In genomic region chr16:48244863-48245195, GRCh38 we compare ENCODE assay signal across 9 cellular contexts. TPM values are rescaled to one million over a fixed set of nuclear protein-coding genes. Genes with fewer than 3 reads are reported as not detected.
A peak's percentile ranks its signal among the peaks of the same experiment; 100 is the strongest.
DNase-seq lines count a peak whose midpoint lies in the region; ATAC-seq and TF ChIP-seq lines count a peak whose summit lies in the region.
"Had no signal": no experiment of that assay in that cellular context is flagged by ENCODE, and none has a peak within 500 bp of the region (broad histone marks: within the 10 kb centered on the region; RNA-seq: fewer than 3 reads in every experiment).

No MANE protein-coding gene starts in this region.

- peak overlapping the region; percentile 80 to 95 (median 93) for H3K27ac ChIP-seq in gastrocnemius medialis

- no peaks in the 10 kb centered on the region for H3K9me3 ChIP-seq in gastrocnemius medialis

- TF ChIP-seq CTCF in fibroblast of the aortic adventitia (IDR thresholded peaks at IDR 0.05; ENCODE audit: insufficient read depth, low read length) (no peak), gastrocnemius medialis (IDR thresholded peaks at IDR 0.05 in 4 of 5, conservative IDR thresholded peaks at IDR 0.05 in 1 of 5) (no peak)

- TF ChIP-seq POLR2A in gastrocnemius medialis (IDR thresholded peaks at IDR 0.05), result no peak

- H3K27me3 ChIP-seq in gastrocnemius medialis, result no peaks in the 10 kb centered on the region

- peaks cover 28 to 36% of the 10 kb centered on the region in 2 donors for H3K4me1 ChIP-seq in gastrocnemius medialis

- ATAC-seq in GM21528 (IDR thresholded peaks at IDR 0.05; ENCODE audit: low FRiP score, unreplicated experiment) (peak; percentile 7), SK-N-SH treated with all-trans-retinoic acid at 6 μM for 48 hours (peak; percentile 25), gastrocnemius medialis (no peak), HG02678 (IDR thresholded peaks at IDR 0.05; ENCODE audit: unreplicated experiment) (no peak)

- DNase-seq in fibroblast of the aortic adventitia (ENCODE audit: low read depth) (peak; percentile 20), gastrocnemius medialis (no peak), AG08396 (ENCODE audit: low spot score) (no peak), NCI-H510A treated with DMSO at 0.1 percent for 48 hours (lab: John Stamatoyannopoulos, UW) (no peak), NOMO-1 (lab: John Stamatoyannopoulos, UW; ENCODE audit: unreplicated experiment in 2 of 2) (no peak)

- intact Hi-C loops in gastrocnemius medialis (cut with DNase I; ENCODE audit: low total_unique reads), result loop anchor here (5.0 to 10.0 kb wide), 4 partner anchors 137 to 1320 kb away; no protein-coding TSS in a partner anchor

- H3K4me3 ChIP-seq in fibroblast of the aortic adventitia (ENCODE audit: low read depth, low read length) (peak overlapping the region; percentile 91), gastrocnemius medialis (peak overlapping the region; percentile 72 to 93 (median 92))

- H3K36me3 ChIP-seq in gastrocnemius medialis, result no peaks in the 10 kb centered on the region

- in situ Hi-C loops in gastrocnemius medialis (cut with MboI; ENCODE audit: low sequenced_read_pairs in 4 of 4), result loop anchor here in 1 of 4 donors (25.0 kb wide), 1 partner anchor 292 kb away; no protein-coding TSS in a partner anchor

TF ChIP-seq in SK-N-SH treated with all-trans-retinoic acid at 6 μM for 48 hours, 23 proteins besides CTCF, POLR2A, EP300 and RAD21:
- no peak for TF ChIP-seq SNAI2 (CRISPR knock-in tag; IDR thresholded peaks at IDR 0.05)
- TF ChIP-seq ZNF565 (CRISPR knock-in tag; conservative IDR thresholded peaks at IDR 0.05; ENCODE audit: low read depth), result no peak
- TF ChIP-seq CREB5 (CRISPR knock-in tag; IDR thresholded peaks at IDR 0.05; ENCODE audit: low read depth), result no peak
- no peak for TF ChIP-seq TCF4 (CRISPR knock-in tag; IDR thresholded peaks at IDR 0.05; ENCODE audit: borderline replicate concordance)
- no peak for TF ChIP-seq PPARA (CRISPR knock-in tag; IDR thresholded peaks at IDR 0.05; ENCODE audit: borderline replicate concordance)
- no peak for TF ChIP-seq ZC3H10 (CRISPR knock-in tag; IDR thresholded peaks at IDR 0.05)
- no peak for TF ChIP-seq ZFP30 (CRISPR knock-in tag; IDR thresholded peaks at IDR 0.05)
- TF ChIP-seq ARNTL (CRISPR knock-in tag; IDR thresholded peaks at IDR 0.05; ENCODE audit: borderline replicate concordance, low read depth), result no peak
- no peak for TF ChIP-seq RARB (CRISPR knock-in tag; IDR thresholded peaks at IDR 0.05)
- no peak for TF ChIP-seq ESRRG (CRISPR knock-in tag; IDR thresholded peaks at IDR 0.05)
- TF ChIP-seq PATZ1 (CRISPR knock-in tag; IDR thresholded peaks at IDR 0.05; ENCODE audit: borderline replicate concordance), result no peak
- no peak for TF ChIP-seq ISL1 (CRISPR knock-in tag; IDR thresholded peaks at IDR 0.05)
- TF ChIP-seq TOX (CRISPR knock-in tag; IDR thresholded peaks at IDR 0.05; ENCODE audit: borderline replicate concordance), result no peak
- TF ChIP-seq CSRNP3 (CRISPR knock-in tag; IDR thresholded peaks at IDR 0.05), result no peak
- TF ChIP-seq ZNF8 (CRISPR knock-in tag; IDR thresholded peaks at IDR 0.05), result no peak
TF ChIP-seq in SK-N-SH treated with all-trans-retinoic acid at 6 μM for 48 hours: peak in this region for 0.

RNA-seq across cellular contexts. Expression of gene LONP2, which starts 0.7 kb away (rescaled TPM):
- total RNA-seq in fibroblast of the aortic adventitia (ENCODE audit: low replicate concordance) (28.3 and 49.3 TPM in 2 replicates), gastrocnemius medialis (10 to 100 TPM; 33.8 to 45.2 (median 42.4) TPM)

RNA-seq across cellular contexts. Expression of gene ABCC11, which starts 2.5 kb away (rescaled TPM):
- 0.09 and 2.0 TPM in 2 replicates for total RNA-seq in fibroblast of the aortic adventitia (ENCODE audit: low replicate concordance)
- under 1 TPM in 1 of 4 donors, not detected in 3; 0.13 TPM for total RNA-seq in gastrocnemius medialis
- total RNA-seq: glomerular endothelial cell had no signal

Comparison
In these comparisons a context has a peak if more than half of its experiments do, and no peak if none do; other contexts are left out.
1. ATAC-seq: peak in GM21528 (single experiment) and SK-N-SH treated with all-trans-retinoic acid at 6 μM for 48 hours (single experiment); none in gastrocnemius medialis (0 of 2) and HG02678 (single experiment).